In the genomic region with DNA sequence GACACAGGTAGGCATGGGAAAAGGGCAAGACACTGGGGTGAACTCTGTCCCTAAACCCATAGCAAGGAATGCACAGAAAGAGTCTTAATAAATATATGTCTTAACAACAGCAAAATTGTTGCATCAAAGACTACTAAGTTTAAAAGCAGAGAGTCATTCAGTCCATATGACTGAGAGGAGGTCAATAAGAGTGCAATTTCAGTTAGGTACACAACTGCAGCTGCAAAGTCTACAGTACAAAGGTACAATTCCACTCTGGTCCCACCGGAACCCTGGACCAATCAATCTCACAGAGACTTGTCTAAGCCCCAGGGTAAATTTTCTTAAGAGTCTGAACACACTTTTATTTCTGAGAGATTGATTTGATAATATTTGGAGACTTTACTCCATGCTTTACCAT, we compare ENCODE assay signal across 1 cellular context.
TF ChIP-seq lines count a peak whose summit lies in the region.

No MANE protein-coding gene starts in this region.

TF ChIP-seq in HepG2, 621 proteins besides CTCF, POLR2A, EP300 and RAD21 (continued from another document and continues in another):
- TF ChIP-seq, protein P1, sequence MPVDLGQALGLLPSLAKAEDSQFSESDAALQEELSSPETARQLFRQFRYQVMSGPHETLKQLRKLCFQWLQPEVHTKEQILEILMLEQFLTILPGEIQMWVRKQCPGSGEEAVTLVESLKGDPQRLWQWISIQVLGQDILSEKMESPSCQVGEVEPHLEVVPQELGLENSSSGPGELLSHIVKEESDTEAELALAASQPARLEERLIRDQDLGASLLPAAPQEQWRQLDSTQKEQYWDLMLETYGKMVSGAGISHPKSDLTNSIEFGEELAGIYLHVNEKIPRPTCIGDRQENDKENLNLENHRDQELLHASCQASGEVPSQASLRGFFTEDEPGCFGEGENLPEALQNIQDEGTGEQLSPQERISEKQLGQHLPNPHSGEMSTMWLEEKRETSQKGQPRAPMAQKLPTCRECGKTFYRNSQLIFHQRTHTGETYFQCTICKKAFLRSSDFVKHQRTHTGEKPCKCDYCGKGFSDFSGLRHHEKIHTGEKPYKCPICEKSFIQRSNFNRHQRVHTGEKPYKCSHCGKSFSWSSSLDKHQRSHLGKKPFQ (CRISPR knock-in tag; IDR thresholded peaks at IDR 0.05; ENCODE audit: insufficient replicate concordance), result peak; percentile 74
- TF ChIP-seq SOX6 (IDR thresholded peaks at IDR 0.05), result no peak
- peak; percentile 82 for TF ChIP-seq SOX6 (CRISPR knock-in tag; IDR thresholded peaks at IDR 0.05)
- peak in 1 of 2 experiments; percentile 82; a peak in 2 of 4 replicates for TF ChIP-seq KLF16 (CRISPR knock-in tag; IDR thresholded peaks at IDR 0.05)
- TF ChIP-seq NFKBIZ (CRISPR knock-in tag; IDR thresholded peaks at IDR 0.05), result 0 out of 2 replicates have a peak, but pooled peaks have one; percentile 50
- peak; percentile 58; the same call in 1 of the 2 replicates for TF ChIP-seq KLF6 (CRISPR knock-in tag; IDR thresholded peaks at IDR 0.05)
- no peak for TF ChIP-seq ZSCAN30 (CRISPR knock-in tag; IDR thresholded peaks at IDR 0.05)
- TF ChIP-seq SRSF4 (IDR thresholded peaks at IDR 0.05; ENCODE audit: low read depth, low read length, poor library complexity, severe bottlenecking), result no peak
- no peak for TF ChIP-seq ZNF441 (CRISPR knock-in tag; IDR thresholded peaks at IDR 0.05; ENCODE audit: borderline replicate concordance)
- TF ChIP-seq, protein P2, sequence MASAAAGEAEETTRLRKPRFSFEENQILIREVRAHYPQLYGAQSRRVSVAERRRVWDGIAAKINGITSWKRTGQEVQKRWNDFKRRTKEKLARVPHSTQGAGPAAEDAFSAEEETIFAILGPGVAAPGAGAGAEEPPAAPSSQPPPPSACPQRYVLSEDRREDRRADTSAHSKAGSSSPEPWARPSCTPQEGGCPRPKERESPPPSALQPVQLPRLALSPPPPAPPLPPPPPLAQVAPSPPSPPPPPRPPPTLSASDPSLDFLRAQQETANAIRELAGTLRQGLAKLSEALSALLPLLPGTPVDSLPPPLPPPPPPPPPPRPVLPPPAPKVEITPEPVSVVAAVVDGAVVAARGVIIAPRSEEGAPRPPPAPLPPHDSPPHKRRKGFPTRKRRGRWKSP (CRISPR knock-in tag; IDR thresholded peaks at IDR 0.05), result no peak; the same call in 1 of the 2 replicates
- TF ChIP-seq, protein P3, sequence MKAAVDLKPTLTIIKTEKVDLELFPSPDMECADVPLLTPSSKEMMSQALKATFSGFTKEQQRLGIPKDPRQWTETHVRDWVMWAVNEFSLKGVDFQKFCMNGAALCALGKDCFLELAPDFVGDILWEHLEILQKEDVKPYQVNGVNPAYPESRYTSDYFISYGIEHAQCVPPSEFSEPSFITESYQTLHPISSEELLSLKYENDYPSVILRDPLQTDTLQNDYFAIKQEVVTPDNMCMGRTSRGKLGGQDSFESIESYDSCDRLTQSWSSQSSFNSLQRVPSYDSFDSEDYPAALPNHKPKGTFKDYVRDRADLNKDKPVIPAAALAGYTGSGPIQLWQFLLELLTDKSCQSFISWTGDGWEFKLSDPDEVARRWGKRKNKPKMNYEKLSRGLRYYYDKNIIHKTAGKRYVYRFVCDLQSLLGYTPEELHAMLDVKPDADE (CRISPR knock-in tag; IDR thresholded peaks at IDR 0.05), result no peak
- TF ChIP-seq, protein P4, sequence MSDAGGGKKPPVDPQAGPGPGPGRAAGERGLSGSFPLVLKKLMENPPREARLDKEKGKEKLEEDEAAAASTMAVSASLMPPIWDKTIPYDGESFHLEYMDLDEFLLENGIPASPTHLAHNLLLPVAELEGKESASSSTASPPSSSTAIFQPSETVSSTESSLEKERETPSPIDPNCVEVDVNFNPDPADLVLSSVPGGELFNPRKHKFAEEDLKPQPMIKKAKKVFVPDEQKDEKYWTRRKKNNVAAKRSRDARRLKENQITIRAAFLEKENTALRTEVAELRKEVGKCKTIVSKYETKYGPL (CRISPR knock-in tag; IDR thresholded peaks at IDR 0.05), result no peak
- TF ChIP-seq, protein P5, sequence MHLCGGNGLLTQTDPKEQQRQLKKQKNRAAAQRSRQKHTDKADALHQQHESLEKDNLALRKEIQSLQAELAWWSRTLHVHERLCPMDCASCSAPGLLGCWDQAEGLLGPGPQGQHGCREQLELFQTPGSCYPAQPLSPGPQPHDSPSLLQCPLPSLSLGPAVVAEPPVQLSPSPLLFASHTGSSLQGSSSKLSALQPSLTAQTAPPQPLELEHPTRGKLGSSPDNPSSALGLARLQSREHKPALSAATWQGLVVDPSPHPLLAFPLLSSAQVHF (CRISPR knock-in tag; IDR thresholded peaks at IDR 0.05), result no peak
- peak; percentile 88; the same call in 1 of the 2 replicates for TF ChIP-seq FOXJ3 (CRISPR knock-in tag; IDR thresholded peaks at IDR 0.05; ENCODE audit: borderline replicate concordance)
- no peak; the same call in 1 of the 2 replicates for TF ChIP-seq ERF (CRISPR knock-in tag; IDR thresholded peaks at IDR 0.05)
- TF ChIP-seq ZEB1 (IDR thresholded peaks at IDR 0.05; ENCODE audit: insufficient replicate concordance, low read depth), result peak; percentile 37
- no peak for TF ChIP-seq MYNN (CRISPR knock-in tag; IDR thresholded peaks at IDR 0.05; ENCODE audit: low read depth)
- no peak for TF ChIP-seq ZNF24 (IDR thresholded peaks at IDR 0.05)
- TF ChIP-seq, protein P6, sequence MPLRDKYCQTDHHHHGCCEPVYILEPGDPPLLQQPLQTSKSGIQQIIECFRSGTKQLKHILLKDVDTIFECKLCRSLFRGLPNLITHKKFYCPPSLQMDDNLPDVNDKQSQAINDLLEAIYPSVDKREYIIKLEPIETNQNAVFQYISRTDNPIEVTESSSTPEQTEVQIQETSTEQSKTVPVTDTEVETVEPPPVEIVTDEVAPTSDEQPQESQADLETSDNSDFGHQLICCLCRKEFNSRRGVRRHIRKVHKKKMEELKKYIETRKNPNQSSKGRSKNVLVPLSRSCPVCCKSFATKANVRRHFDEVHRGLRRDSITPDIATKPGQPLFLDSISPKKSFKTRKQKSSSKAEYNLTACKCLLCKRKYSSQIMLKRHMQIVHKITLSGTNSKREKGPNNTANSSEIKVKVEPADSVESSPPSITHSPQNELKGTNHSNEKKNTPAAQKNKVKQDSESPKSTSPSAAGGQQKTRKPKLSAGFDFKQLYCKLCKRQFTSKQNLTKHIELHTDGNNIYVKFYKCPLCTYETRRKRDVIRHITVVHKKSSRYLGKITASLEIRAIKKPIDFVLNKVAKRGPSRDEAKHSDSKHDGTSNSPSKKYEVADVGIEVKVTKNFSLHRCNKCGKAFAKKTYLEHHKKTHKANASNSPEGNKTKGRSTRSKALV (CRISPR knock-in tag; IDR thresholded peaks at IDR 0.05), result no peak
- TF ChIP-seq, protein P7, sequence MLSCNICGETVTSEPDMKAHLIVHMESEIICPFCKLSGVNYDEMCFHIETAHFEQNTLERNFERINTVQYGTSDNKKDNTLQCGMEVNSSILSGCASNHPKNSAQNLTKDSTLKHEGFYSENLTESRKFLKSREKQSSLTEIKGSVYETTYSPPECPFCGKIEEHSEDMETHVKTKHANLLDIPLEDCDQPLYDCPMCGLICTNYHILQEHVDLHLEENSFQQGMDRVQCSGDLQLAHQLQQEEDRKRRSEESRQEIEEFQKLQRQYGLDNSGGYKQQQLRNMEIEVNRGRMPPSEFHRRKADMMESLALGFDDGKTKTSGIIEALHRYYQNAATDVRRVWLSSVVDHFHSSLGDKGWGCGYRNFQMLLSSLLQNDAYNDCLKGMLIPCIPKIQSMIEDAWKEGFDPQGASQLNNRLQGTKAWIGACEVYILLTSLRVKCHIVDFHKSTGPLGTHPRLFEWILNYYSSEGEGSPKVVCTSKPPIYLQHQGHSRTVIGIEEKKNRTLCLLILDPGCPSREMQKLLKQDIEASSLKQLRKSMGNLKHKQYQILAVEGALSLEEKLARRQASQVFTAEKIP (CRISPR knock-in tag; IDR thresholded peaks at IDR 0.05; ENCODE audit: borderline replicate concordance), result no peak
- TF ChIP-seq KAT2B (IDR thresholded peaks at IDR 0.05; ENCODE audit: borderline replicate concordance, low read depth, low read length), result 0 out of 2 replicates have a peak, but pooled peaks have one; percentile 33
- TF ChIP-seq POLR2G (IDR thresholded peaks at IDR 0.05; ENCODE audit: low read depth, low read length), result no peak
- TF ChIP-seq, protein P8, sequence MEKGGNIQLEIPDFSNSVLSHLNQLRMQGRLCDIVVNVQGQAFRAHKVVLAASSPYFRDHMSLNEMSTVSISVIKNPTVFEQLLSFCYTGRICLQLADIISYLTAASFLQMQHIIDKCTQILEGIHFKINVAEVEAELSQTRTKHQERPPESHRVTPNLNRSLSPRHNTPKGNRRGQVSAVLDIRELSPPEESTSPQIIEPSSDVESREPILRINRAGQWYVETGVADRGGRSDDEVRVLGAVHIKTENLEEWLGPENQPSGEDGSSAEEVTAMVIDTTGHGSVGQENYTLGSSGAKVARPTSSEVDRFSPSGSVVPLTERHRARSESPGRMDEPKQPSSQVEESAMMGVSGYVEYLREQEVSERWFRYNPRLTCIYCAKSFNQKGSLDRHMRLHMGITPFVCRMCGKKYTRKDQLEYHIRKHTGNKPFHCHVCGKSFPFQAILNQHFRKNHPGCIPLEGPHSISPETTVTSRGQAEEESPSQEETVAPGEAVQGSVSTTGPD (CRISPR knock-in tag; IDR thresholded peaks at IDR 0.05), result peak; percentile 38; the same call in 1 of the 2 replicates
- TF ChIP-seq AGO2 (optimal IDR thresholded peaks at IDR 0.05; ENCODE audit: low read depth, low read length), result no peak
- no peak for TF ChIP-seq ZSCAN29 (CRISPR knock-in tag; conservative IDR thresholded peaks at IDR 0.05)
- no peak for TF ChIP-seq ZSCAN21 (CRISPR knock-in tag; IDR thresholded peaks at IDR 0.05; ENCODE audit: borderline replicate concordance)
- TF ChIP-seq CBX2 (IDR thresholded peaks at IDR 0.05; ENCODE audit: low read depth, low read length), result no peak
- TF ChIP-seq CBX2 (CRISPR knock-in tag; IDR thresholded peaks at IDR 0.05; ENCODE audit: low read depth), result no peak
- TF ChIP-seq, protein P9, sequence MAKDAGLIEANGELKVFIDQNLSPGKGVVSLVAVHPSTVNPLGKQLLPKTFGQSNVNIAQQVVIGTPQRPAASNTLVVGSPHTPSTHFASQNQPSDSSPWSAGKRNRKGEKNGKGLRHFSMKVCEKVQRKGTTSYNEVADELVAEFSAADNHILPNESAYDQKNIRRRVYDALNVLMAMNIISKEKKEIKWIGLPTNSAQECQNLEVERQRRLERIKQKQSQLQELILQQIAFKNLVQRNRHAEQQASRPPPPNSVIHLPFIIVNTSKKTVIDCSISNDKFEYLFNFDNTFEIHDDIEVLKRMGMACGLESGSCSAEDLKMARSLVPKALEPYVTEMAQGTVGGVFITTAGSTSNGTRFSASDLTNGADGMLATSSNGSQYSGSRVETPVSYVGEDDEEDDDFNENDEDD (CRISPR knock-in tag; IDR thresholded peaks at IDR 0.05; ENCODE audit: borderline replicate concordance), result no peak
- TF ChIP-seq ZNF709 (CRISPR knock-in tag; IDR thresholded peaks at IDR 0.05), result no peak
- TF ChIP-seq, protein P10, sequence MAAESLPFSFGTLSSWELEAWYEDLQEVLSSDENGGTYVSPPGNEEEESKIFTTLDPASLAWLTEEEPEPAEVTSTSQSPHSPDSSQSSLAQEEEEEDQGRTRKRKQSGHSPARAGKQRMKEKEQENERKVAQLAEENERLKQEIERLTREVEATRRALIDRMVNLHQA (CRISPR knock-in tag; IDR thresholded peaks at IDR 0.05), result peak; percentile 37; the same call in 1 of the 2 replicates
- TF ChIP-seq, protein P11, sequence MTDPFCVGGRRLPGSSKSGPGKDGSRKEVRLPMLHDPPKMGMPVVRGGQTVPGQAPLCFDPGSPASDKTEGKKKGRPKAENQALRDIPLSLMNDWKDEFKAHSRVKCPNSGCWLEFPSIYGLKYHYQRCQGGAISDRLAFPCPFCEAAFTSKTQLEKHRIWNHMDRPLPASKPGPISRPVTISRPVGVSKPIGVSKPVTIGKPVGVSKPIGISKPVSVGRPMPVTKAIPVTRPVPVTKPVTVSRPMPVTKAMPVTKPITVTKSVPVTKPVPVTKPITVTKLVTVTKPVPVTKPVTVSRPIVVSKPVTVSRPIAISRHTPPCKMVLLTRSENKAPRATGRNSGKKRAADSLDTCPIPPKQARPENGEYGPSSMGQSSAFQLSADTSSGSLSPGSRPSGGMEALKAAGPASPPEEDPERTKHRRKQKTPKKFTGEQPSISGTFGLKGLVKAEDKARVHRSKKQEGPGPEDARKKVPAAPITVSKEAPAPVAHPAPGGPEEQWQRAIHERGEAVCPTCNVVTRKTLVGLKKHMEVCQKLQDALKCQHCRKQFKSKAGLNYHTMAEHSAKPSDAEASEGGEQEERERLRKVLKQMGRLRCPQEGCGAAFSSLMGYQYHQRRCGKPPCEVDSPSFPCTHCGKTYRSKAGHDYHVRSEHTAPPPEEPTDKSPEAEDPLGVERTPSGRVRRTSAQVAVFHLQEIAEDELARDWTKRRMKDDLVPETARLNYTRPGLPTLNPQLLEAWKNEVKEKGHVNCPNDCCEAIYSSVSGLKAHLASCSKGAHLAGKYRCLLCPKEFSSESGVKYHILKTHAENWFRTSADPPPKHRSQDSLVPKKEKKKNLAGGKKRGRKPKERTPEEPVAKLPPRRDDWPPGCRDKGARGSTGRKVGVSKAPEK (CRISPR knock-in tag; IDR thresholded peaks at IDR 0.05; ENCODE audit: borderline replicate concordance), result no peak
- TF ChIP-seq ZNF761 (CRISPR knock-in tag; conservative IDR thresholded peaks at IDR 0.05), result no peak
- no peak for TF ChIP-seq ZSCAN25 (CRISPR knock-in tag; IDR thresholded peaks at IDR 0.05)
- TF ChIP-seq ZNF30 (CRISPR knock-in tag; IDR thresholded peaks at IDR 0.05), result no peak
- TF ChIP-seq ZNF17 (CRISPR knock-in tag; IDR thresholded peaks at IDR 0.05), result no peak
- TF ChIP-seq TBX2 (CRISPR knock-in tag; IDR thresholded peaks at IDR 0.05; ENCODE audit: borderline replicate concordance), result no peak; the same call in 1 of the 2 replicates
- TF ChIP-seq GPN1 (CRISPR knock-in tag; IDR thresholded peaks at IDR 0.05; ENCODE audit: borderline replicate concordance), result no peak
- TF ChIP-seq DNMT3B (CRISPR knock-in tag; conservative IDR thresholded peaks at IDR 0.05), result no peak
- TF ChIP-seq, protein P12, sequence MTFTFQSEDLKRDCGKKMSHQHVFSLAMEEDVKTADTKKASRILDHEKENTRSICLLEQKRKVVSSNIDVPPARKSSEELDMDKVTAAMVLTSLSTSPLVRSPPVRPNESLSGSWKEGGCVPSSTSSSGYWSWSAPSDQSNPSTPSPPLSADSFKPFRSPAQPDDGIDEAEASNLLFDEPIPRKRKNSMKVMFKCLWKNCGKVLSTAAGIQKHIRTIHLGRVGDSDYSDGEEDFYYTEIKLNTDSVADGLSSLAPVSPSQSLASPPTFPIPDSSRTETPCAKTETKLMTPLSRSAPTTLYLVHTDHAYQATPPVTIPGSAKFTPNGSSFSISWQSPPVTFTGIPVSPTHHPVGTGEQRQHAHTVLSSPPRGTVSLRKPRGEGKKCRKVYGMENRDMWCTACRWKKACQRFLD (CRISPR knock-in tag; IDR thresholded peaks at IDR 0.05; ENCODE audit: borderline replicate concordance), result no peak
- TF ChIP-seq, protein P13, sequence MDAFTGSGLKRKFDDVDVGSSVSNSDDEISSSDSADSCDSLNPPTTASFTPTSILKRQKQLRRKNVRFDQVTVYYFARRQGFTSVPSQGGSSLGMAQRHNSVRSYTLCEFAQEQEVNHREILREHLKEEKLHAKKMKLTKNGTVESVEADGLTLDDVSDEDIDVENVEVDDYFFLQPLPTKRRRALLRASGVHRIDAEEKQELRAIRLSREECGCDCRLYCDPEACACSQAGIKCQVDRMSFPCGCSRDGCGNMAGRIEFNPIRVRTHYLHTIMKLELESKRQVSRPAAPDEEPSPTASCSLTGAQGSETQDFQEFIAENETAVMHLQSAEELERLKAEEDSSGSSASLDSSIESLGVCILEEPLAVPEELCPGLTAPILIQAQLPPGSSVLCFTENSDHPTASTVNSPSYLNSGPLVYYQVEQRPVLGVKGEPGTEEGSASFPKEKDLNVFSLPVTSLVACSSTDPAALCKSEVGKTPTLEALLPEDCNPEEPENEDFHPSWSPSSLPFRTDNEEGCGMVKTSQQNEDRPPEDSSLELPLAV (CRISPR knock-in tag; conservative IDR thresholded peaks at IDR 0.05; ENCODE audit: low read depth), result no peak
- TF ChIP-seq TARDBP (CRISPR knock-in tag; IDR thresholded peaks at IDR 0.05), result peak; percentile 36; the same call in 1 of the 2 replicates
- no peak for TF ChIP-seq RFX3 (CRISPR knock-in tag; IDR thresholded peaks at IDR 0.05)
- no peak for TF ChIP-seq NFE2L2 (IDR thresholded peaks at IDR 0.05; ENCODE audit: low read length)
- TF ChIP-seq NBN (conservative IDR thresholded peaks at IDR 0.05), result no peak
